ENCODE assay signal across 8 cellular contexts in the genomic region with DNA sequence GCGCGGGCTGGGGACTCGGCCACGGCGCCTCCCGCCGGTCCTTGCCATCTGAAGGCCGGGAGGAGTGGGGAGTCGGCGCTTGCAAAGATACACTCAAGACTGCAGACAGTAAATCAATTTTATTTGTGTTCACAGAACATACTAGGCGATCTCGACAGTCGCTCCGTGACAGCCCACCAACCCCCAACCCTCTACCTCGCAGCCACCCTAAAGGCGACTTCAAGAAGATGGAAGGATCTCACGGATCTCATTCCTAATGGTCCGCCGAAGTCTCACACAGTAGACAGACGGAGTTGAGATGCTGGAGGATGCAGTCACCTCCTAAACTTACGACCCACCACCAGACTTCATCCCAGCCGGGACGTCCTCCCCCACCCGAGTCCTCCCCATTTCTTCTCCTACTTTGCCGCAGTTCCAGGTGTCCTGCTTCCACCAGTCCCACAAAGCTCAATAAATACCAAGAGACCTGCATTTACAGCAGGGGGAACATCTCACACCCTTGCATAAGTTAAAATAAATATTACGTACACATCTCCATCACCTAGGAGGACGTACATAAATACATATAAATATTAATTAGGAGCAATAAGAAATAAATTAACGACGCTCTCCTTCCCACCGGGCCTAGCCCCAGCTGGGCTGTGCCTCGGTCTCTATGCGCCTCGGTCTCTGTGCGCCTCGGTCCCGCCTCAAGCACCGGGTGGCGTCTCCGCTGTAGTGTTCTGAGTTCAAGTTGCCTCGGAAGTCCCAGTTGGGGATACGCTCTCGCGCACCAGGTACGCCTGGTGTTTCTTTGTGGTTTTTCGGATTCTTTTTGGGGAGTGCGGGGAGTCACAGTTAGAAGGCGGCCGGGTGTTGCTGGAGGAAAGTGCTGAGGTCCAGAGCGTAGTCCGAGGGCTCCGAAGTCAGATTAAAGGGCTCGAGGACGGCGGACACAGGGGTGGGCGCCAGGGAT. TPM values are rescaled to one million over a fixed set of nuclear protein-coding genes. Genes with fewer than 3 reads are reported as not detected.
DNase-seq lines count a peak whose midpoint lies in the region; ATAC-seq and TF ChIP-seq lines count a peak whose summit lies in the region.

No MANE protein-coding gene starts in this region.

- peaks cover 42 to 64% of the 10 kb centered on the region in 2 donors for H3K4me1 Mint-ChIP-seq in natural killer cell

- ATAC-seq in HG03108 (IDR thresholded peaks at IDR 0.05; ENCODE audit: unreplicated experiment) (peak; percentile 3), natural killer cell (peak in 1 of 3 donors; percentile 13), GM21619 (IDR thresholded peaks at IDR 0.05; ENCODE audit: unreplicated experiment) (no peak), GM18858 (IDR thresholded peaks at IDR 0.05; ENCODE audit: unreplicated experiment) (no peak)

- H3K4me3 ChIP-seq in GM12875 (ENCODE audit: low read depth, low read length) (peak overlapping the region; percentile 60), epithelial cell of proximal tubule (ENCODE audit: low read depth, low read length) (peak overlapping the region; percentile 74)

- H3K9me3 Mint-ChIP-seq in natural killer cell: no peaks in the 10 kb centered on the region

- peak; percentile 63 for DNase-seq in activated CD4-positive, alpha-beta T cell treated with anti-CD3 and anti-CD28 coated beads for 48 hours
- DNase-seq in epithelial cell of proximal tubule (ENCODE audit: low read depth) (no peak), natural killer cell (peak; percentile 29), NCI-H1436 (lab: John Stamatoyannopoulos, UW) (no peak)

- H3K27ac Mint-ChIP-seq in natural killer cell: peak overlapping the region; percentile 94 to 96

- no peak for TF ChIP-seq CTCF in GM12875 (IDR thresholded peaks at IDR 0.05; ENCODE audit: borderline replicate concordance, insufficient read depth, low read depth, low read length)
- no peak for TF ChIP-seq CTCF in epithelial cell of proximal tubule (conservative IDR thresholded peaks at IDR 0.05; ENCODE audit: low read depth, low read length)
- TF ChIP-seq CTCF in natural killer cell (IDR thresholded peaks at IDR 0.05): no peak

- H3K27me3 Mint-ChIP-seq in natural killer cell (ENCODE audit: low read depth in 2 of 2): no peaks in the 10 kb centered on the region

- peak overlapping the region; percentile 95 for H3K4me3 Mint-ChIP-seq in natural killer cell

- H3K36me3 Mint-ChIP-seq in natural killer cell: no peaks in the 10 kb centered on the region

- intact Hi-C loops in natural killer cell (cut with micrococcal nuclease): loop anchor here (1.0 to 5.0 kb wide), 2 partner anchors 126 to 134 kb away; partner anchors contain the start of genes MRPS18B and PPP1R10

RNA-seq across cellular contexts. Expression of gene FLOT1, which starts 0.9 kb away (rescaled TPM):
- total RNA-seq in epithelial cell of proximal tubule (91.7 and 100 TPM in 2 replicates), natural killer cell (100 to 1,000 TPM in 1 of 3 donors, 10 to 100 TPM in 2; 73.1 to 113 (median 94.2) TPM)

RNA-seq across cellular contexts. Expression of gene IER3, which starts 1.0 kb away (rescaled TPM):
- total RNA-seq in epithelial cell of proximal tubule: 336 and 354 TPM in 2 replicates
- 100 to 1,000 TPM in 1 of 3 donors, 10 to 100 TPM in 2; 39.7 to 105 (median 66.5) TPM for total RNA-seq in natural killer cell

RNA-seq across cellular contexts. Expression of gene TUBB, which starts 23.2 kb away (rescaled TPM):
- total RNA-seq in epithelial cell of proximal tubule: 1,157 and 1,940 TPM in 2 replicates
- total RNA-seq in natural killer cell: 100 to 1,000 TPM; 121 to 168 (median 127) TPM

RNA-seq across cellular contexts. Expression of gene MDC1, which starts 26.3 kb away (rescaled TPM):
- total RNA-seq in epithelial cell of proximal tubule (11.4 and 20.7 TPM in 2 replicates), natural killer cell (10 to 100 TPM; 61.2 to 77.0 (median 64.5) TPM)

RNA-seq across cellular contexts. Expression of gene NRM, which starts 52.6 kb away (rescaled TPM):
- 20.4 and 22.5 TPM in 2 replicates for total RNA-seq in epithelial cell of proximal tubule
- 1 to 10 TPM; 7.4 to 8.9 (median 8.7) TPM for total RNA-seq in natural killer cell

Comparison
In these comparisons a context has a peak if more than half of its experiments do, and no peak if none do; other contexts are left out.
1. DNase-seq: peak in activated CD4-positive, alpha-beta T cell treated with anti-CD3 and anti-CD28 coated beads for 48 hours (single experiment) and natural killer cell (single experiment); none in epithelial cell of proximal tubule (single experiment) and NCI-H1436 (single experiment).